11 cellular contexts compared by ENCODE assay signal in genomic region chr11:73313652-73314051, GRCh38. TPM values are rescaled to one million over a fixed set of nuclear protein-coding genes. Genes with fewer than 3 reads are reported as not detected.
DNase-seq lines count a peak whose midpoint lies in the region; ATAC-seq and TF ChIP-seq lines count a peak whose summit lies in the region.
"Had no signal": no experiment of that assay in that cellular context is flagged by ENCODE, and none has a peak within 500 bp of the region (broad histone marks: within the 10 kb centered on the region; RNA-seq: fewer than 3 reads in every experiment).

No MANE protein-coding gene starts in this region.

- CTCF ChIA-PET in SK-N-SH (lab: Yijun Ruan, JAX): interaction anchor here (1.0 to 17.6 kb wide), 8 partner anchors 10 to 347 kb away, joined by 3 to 395 read pairs (median 8); no protein-coding TSS in a partner anchor

- peak overlapping the region; percentile 56 for H4K8ac ChIP-seq in mesenchymal stem cell (ENCODE audit: low read length)

- H3K79me1 ChIP-seq in mesenchymal stem cell (replicated peaks; ENCODE audit: low read length, poor library complexity, severe bottlenecking): no peaks in the 10 kb centered on the region

- H2BK12ac ChIP-seq in mesenchymal stem cell (ENCODE audit: low read length in 2 of 2): peak overlapping the region; percentile 60 to 91

- 67% methylated on average over 1 of the region's 1 CpG for WGBS in SK-N-SH (ENCODE audit: low lambda C conversion rate)
- WGBS in mesenchymal stem cell: 45% methylated on average over 1 of the region's 1 CpG
- 17 to 20% methylated on average over 1 of the region's 1 CpG for WGBS in tibial nerve, 2 donors

- H3K27me3 ChIP-seq in SK-N-SH (ENCODE audit: insufficient read depth): no peaks in the 10 kb centered on the region
- H3K27me3 ChIP-seq in mesenchymal stem cell (ENCODE audit: control insufficient read depth in 1 of 2, insufficient read depth in 1 of 2, low read length in 2 of 2): no peaks in the 10 kb centered on the region
- no peaks in the 10 kb centered on the region for H3K27me3 ChIP-seq in tibial nerve

- H3K79me2 ChIP-seq in SK-N-SH (ENCODE audit: insufficient read depth): peaks cover 100% of the 10 kb centered on the region

- H3K9ac ChIP-seq in SK-N-SH (peak overlapping the region; percentile 61; the same call in 1 of the 2 replicates), mesenchymal stem cell (ENCODE audit: low read length) (peak overlapping the region; percentile 79)

- H2BK5ac ChIP-seq in mesenchymal stem cell (ENCODE audit: low read depth, low read length, poor library complexity, severe bottlenecking): no peak overlapping the region

- peaks cover 85% of the 10 kb centered on the region for H3K4me1 Mint-ChIP-seq in brain

- H2AK5ac ChIP-seq in mesenchymal stem cell (ENCODE audit: low read length, severe bottlenecking): peak overlapping the region; percentile 96

- H2AFZ ChIP-seq in SK-N-SH (ENCODE audit: low read depth) (no peak overlapping the region), mesenchymal stem cell (ENCODE audit: low read depth, low read length) (no peak overlapping the region)

- no peak for DNase-seq in SK-N-SH
- DNase-seq in mesenchymal stem cell: peak; percentile 32
- DNase-seq in tibial nerve (ENCODE audit: low spot score in 2 of 2): no peak
- DNase-seq in G401 (ENCODE audit: low spot score): no peak
- no peak for DNase-seq in NCI-H82 (lab: John Stamatoyannopoulos, UW)
- DNase-seq: NCI-H1694 treated with DMSO at 0.1 percent for 48 hours had no signal

- H4K91ac ChIP-seq in mesenchymal stem cell (ENCODE audit: low read length): peak overlapping the region; percentile 71

- H3K18ac ChIP-seq in mesenchymal stem cell (ENCODE audit: low read depth in 1 of 2, low read length in 2 of 2): peak overlapping the region; percentile 10 to 90

- H3K14ac ChIP-seq in mesenchymal stem cell (ENCODE audit: low read length in 2 of 2): peak overlapping the region in 1 of 2 experiments; percentile 13

- in situ Hi-C loops in G401 (cut with HindIII; ENCODE audit: low sequenced_read_pairs): no loop called here

- peak overlapping the region; percentile 72 to 91 (median 80) for H3K4me3 Mint-ChIP-seq in brain

- H3K36me3 Mint-ChIP-seq in brain: peaks cover 14% of the 10 kb centered on the region
- H3K36me3 Mint-ChIP-seq: activated naive CD4-positive, alpha-beta T cell treated with anti-CD3 and anti-CD28 coated beads, Interleukin-2, amount 50 U/mL, for 72 hours had no signal

- no peak overlapping the region for H2BK120ac ChIP-seq in mesenchymal stem cell (ENCODE audit: low read depth, low read length)

- no peak for TF ChIP-seq EP300 in SK-N-SH (IDR thresholded peaks at IDR 0.05; ENCODE audit: borderline replicate concordance in 1 of 2, low read depth in 1 of 2, low read length in 1 of 2)
- no peak for TF ChIP-seq EP300 in tibial nerve (IDR thresholded peaks at IDR 0.05)

- POLR2A ChIA-PET in SK-N-SH (lab: Yijun Ruan, JAX): no interaction called here

- ATAC-seq in SK-N-SH treated with all-trans-retinoic acid at 6 μM for 48 hours (no peak), GM19452 (IDR thresholded peaks at IDR 0.05; ENCODE audit: unreplicated experiment) (no peak)

- TF ChIP-seq POLR2A in tibial nerve (IDR thresholded peaks at IDR 0.05): no peak

- TF ChIP-seq CTCF in SK-N-SH (IDR thresholded peaks at IDR 0.05): no peak
- no peak for TF ChIP-seq CTCF in brain (conservative IDR thresholded peaks at IDR 0.05)
- TF ChIP-seq CTCF in tibial nerve (IDR thresholded peaks at IDR 0.05): no peak

- H2BK15ac ChIP-seq in mesenchymal stem cell (ENCODE audit: low read depth, poor library complexity, severe bottlenecking): no peak overlapping the region

- H3K4me2 ChIP-seq in SK-N-SH (peak overlapping the region; percentile 99), mesenchymal stem cell (ENCODE audit: low read length, poor library complexity, severe bottlenecking) (peak overlapping the region; percentile 73)

- no peaks in the 10 kb centered on the region for H3K27me3 Mint-ChIP-seq in brain

- no peak overlapping the region for H3K23ac ChIP-seq in mesenchymal stem cell (ENCODE audit: low read length in 2 of 2)

- H3K27ac ChIP-seq in SK-N-SH (ENCODE audit: low read depth in 2 of 2, low read length in 1 of 2) (peak overlapping the region; percentile 54 to 82; a peak in 2 of 4 replicates), mesenchymal stem cell (ENCODE audit: low read length, poor library complexity, severe bottlenecking) (peak overlapping the region; percentile 85), tibial nerve (peak overlapping the region; percentile 94 to 99 (median 98))

- peak overlapping the region; percentile 43 to 75 for H3K4ac ChIP-seq in mesenchymal stem cell (ENCODE audit: low read depth in 1 of 2, low read length in 2 of 2)

- no peaks in the 10 kb centered on the region for H3K9me3 ChIP-seq in SK-N-SH
- no peaks in the 10 kb centered on the region for H3K9me3 ChIP-seq in mesenchymal stem cell (ENCODE audit: control insufficient read depth, low read length)
- H3K9me3 ChIP-seq in tibial nerve: no peaks in the 10 kb centered on the region

- no peaks in the 10 kb centered on the region for H3K9me2 ChIP-seq in SK-N-SH

- H3F3A ChIP-seq in SK-N-SH (replicated peaks; ENCODE audit: insufficient read depth): no peaks in the 10 kb centered on the region

- TF ChIP-seq RAD21 in SK-N-SH (IDR thresholded peaks at IDR 0.05; ENCODE audit: low read length): no peak

- peak overlapping the region in 1 of 2 experiments; percentile 86; a peak in 3 of 4 replicates for H3K4me3 ChIP-seq in SK-N-SH (ENCODE audit: low read depth in 2 of 2, low read length in 1 of 2)
- peak overlapping the region in 1 of 2 experiments; percentile 89 for H3K4me3 ChIP-seq in mesenchymal stem cell (ENCODE audit: insufficient read depth in 1 of 2, low read depth in 1 of 2, low read length in 2 of 2)
- peak overlapping the region; percentile 6 to 84 (median 54) for H3K4me3 ChIP-seq in tibial nerve

- peaks cover 0 to 13% (median 0%) of the 10 kb centered on the region in 5 experiments for H3K9me3 Mint-ChIP-seq in brain
- H3K9me3 Mint-ChIP-seq: activated naive CD4-positive, alpha-beta T cell treated with anti-CD3 and anti-CD28 coated beads, Interleukin-2, amount 50 U/mL, for 72 hours had no signal

- peaks cover 76 to 85% of the 10 kb centered on the region in 2 experiments; a peak in 3 of 4 replicates for H3K4me1 ChIP-seq in SK-N-SH (ENCODE audit: control insufficient read depth in 1 of 2, insufficient read depth in 2 of 2, low read depth in 1 of 2, low read length in 1 of 2)
- H3K4me1 ChIP-seq in mesenchymal stem cell (ENCODE audit: control insufficient read depth, insufficient read depth, low read depth, low read length): peaks cover 80% of the 10 kb centered on the region
- H3K4me1 ChIP-seq in tibial nerve: peaks cover 0 to 94% (median 79%) of the 10 kb centered on the region in 4 donors

- H3K27ac Mint-ChIP-seq in brain: peak overlapping the region; percentile 93 to 99 (median 96)

- H4K20me1 ChIP-seq in SK-N-SH (ENCODE audit: insufficient read depth): peaks cover 93% of the 10 kb centered on the region

- H3K36me3 ChIP-seq in SK-N-SH (replicated peaks in 1 of 2; ENCODE audit: control insufficient read depth in 1 of 2, insufficient read depth in 2 of 2, low read length in 1 of 2) (peaks cover 0 to 15% of the 10 kb centered on the region in 2 experiments), mesenchymal stem cell (ENCODE audit: control insufficient read depth in 1 of 2, insufficient read depth in 2 of 2, low read depth in 1 of 2, low read length in 2 of 2) (peaks cover 30 to 40% of the 10 kb centered on the region in 2 experiments), tibial nerve (peaks cover 0 to 13% (median 2%) of the 10 kb centered on the region in 3 donors)

TF ChIP-seq in SK-N-SH, 30 proteins besides CTCF, POLR2A, EP300 and RAD21:
- TF ChIP-seq RCOR1 (IDR thresholded peaks at IDR 0.05; ENCODE audit: low read length): peak; percentile 3; the same call in 1 of the 2 replicates
- TF ChIP-seq NFIC (IDR thresholded peaks at IDR 0.05; ENCODE audit: borderline replicate concordance): no peak

TF ChIP-seq in SK-N-SH treated with all-trans-retinoic acid at 6 μM for 48 hours, 23 proteins besides CTCF, POLR2A, EP300 and RAD21 (continues in another document):
- TF ChIP-seq TCF4 (CRISPR knock-in tag; IDR thresholded peaks at IDR 0.05; ENCODE audit: borderline replicate concordance): no peak
- TF ChIP-seq TOX (CRISPR knock-in tag; IDR thresholded peaks at IDR 0.05; ENCODE audit: borderline replicate concordance): no peak
- TF ChIP-seq OSR1 (CRISPR knock-in tag; IDR thresholded peaks at IDR 0.05): no peak
- TF ChIP-seq ZFP3 (CRISPR knock-in tag; IDR thresholded peaks at IDR 0.05): no peak
- TF ChIP-seq CREB5 (CRISPR knock-in tag; IDR thresholded peaks at IDR 0.05; ENCODE audit: low read depth): no peak
- no peak for TF ChIP-seq BACH2 (CRISPR knock-in tag; IDR thresholded peaks at IDR 0.05; ENCODE audit: borderline replicate concordance)

RNA-seq across cellular contexts. Expression of gene ARHGEF17, which starts 5.6 kb away (rescaled TPM):
- polyA plus RNA-seq in SK-N-SH (2012; rRNA removed): 45.9 and 48.4 TPM in 2 replicates
- 8.0 and 13.3 TPM in 2 replicates for polyA plus RNA-seq in SK-N-SH (2012; cell fraction: cytosol; rRNA removed)
- polyA plus RNA-seq in SK-N-SH (2012; cell fraction: nucleus; rRNA removed): 273 and 324 TPM in 2 replicates
- 21.9 TPM for polyA plus RNA-seq in brain (ENCODE audit: insufficient read depth, low read depth, low replicate concordance)
- 69.6 TPM for polyA plus RNA-seq in mesenchymal stem cell (2013, experiment 1 of 2)
- 65.7 TPM for polyA plus RNA-seq in mesenchymal stem cell (2013, experiment 2 of 2)
- 100 to 1,000 TPM; 102 to 135 (median 112) TPM for total RNA-seq in tibial nerve
- 19.9 and 31.0 TPM in 2 replicates for total RNA-seq in G401 (2014; rRNA removed; shearing (Covaris generic))

RNA-seq across cellular contexts. Expression of gene P2RY6, which starts 41.5 kb away (rescaled TPM):
- 0.15 and 0.16 TPM in 2 replicates for polyA plus RNA-seq in SK-N-SH (2012; rRNA removed)
- 0.09 and 0.31 TPM in 2 replicates for polyA plus RNA-seq in SK-N-SH (2012; cell fraction: cytosol; rRNA removed)
- polyA plus RNA-seq in SK-N-SH (2012; cell fraction: nucleus; rRNA removed): 0.26 and 0.27 TPM in 2 replicates
- polyA plus RNA-seq in brain (ENCODE audit: insufficient read depth, low read depth, low replicate concordance): 0.49 TPM
- 0.35 TPM for polyA plus RNA-seq in mesenchymal stem cell (2013, experiment 1 of 2)
- 0.21 TPM for polyA plus RNA-seq in mesenchymal stem cell (2013, experiment 2 of 2)
- 1 to 10 TPM in 1 of 4 donors, under 1 TPM in 2, not detected in 1; 0.63 to 3.3 (median 0.90) TPM for total RNA-seq in tibial nerve
- total RNA-seq in G401 (2014; rRNA removed; shearing (Covaris generic)): not detected in 2 replicates
- total RNA-seq: A172; activated naive CD4-positive, alpha-beta T cell treated with anti-CD3 and anti-CD28 coated beads, Interleukin-2, amount 50 U/mL, for 72 hours had no signal
